Comparison of ENCODE assay signal across 1 cellular context in the genomic region with DNA sequence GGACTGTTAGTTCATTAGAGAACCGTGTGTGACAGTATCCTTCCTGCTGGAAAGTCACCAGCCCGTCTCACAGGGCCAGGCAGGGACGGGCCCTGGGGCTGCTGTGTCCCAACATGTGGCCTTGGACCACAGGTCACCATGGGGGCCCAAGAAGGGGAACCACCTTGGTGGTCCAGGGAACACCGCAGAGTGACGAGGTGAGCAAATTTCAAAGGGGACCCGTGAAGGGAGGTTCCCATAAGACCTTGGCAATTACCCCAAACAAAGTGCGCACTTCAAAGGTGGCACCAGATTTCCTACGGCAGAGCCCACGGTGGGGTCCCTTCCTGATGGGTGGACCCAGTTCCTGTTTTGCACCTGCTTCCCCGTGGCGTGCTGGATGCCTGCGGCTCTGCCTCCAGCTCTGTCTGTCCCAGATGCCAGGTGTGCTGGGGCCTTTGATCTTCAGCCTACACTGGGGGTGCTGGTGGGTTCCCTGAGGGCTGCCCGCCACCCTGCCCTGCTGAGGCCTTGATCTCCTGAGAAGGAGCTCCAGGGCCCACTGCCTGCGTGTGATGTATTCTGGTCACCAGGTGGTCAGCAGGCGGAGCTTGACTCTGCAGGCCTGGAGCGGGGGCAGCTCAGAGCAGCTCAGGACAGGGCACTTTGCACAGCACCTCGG.
A peak's percentile ranks its signal among the peaks of the same experiment; 100 is the strongest.
TF ChIP-seq lines count a peak whose summit lies in the region.

No MANE protein-coding gene starts in this region.

TF ChIP-seq in HepG2, 621 proteins besides CTCF, POLR2A, EP300 and RAD21 (continued from another document and continues in another):
- TF ChIP-seq BATF2 (CRISPR knock-in tag; IDR thresholded peaks at IDR 0.05) (no peak), ZNF550 (CRISPR knock-in tag; IDR thresholded peaks at IDR 0.05; ENCODE audit: borderline replicate concordance) (no peak), ZNF44 (CRISPR knock-in tag; IDR thresholded peaks at IDR 0.05) (no peak), ZBTB46 (CRISPR knock-in tag; IDR thresholded peaks at IDR 0.05; ENCODE audit: borderline replicate concordance) (no peak), ZNF570 (CRISPR knock-in tag; IDR thresholded peaks at IDR 0.05; ENCODE audit: borderline replicate concordance) (no peak), ZNF326 (CRISPR knock-in tag; IDR thresholded peaks at IDR 0.05; ENCODE audit: borderline replicate concordance) (0 out of 2 replicates have a peak, but pooled peaks have one; percentile 46), ZMAT3 (CRISPR knock-in tag; conservative IDR thresholded peaks at IDR 0.05) (no peak), REPIN1 (CRISPR knock-in tag; IDR thresholded peaks at IDR 0.05; ENCODE audit: borderline replicate concordance, low read depth) (peak; percentile 67; the same call in 1 of the 2 replicates), NFKBIZ (CRISPR knock-in tag; IDR thresholded peaks at IDR 0.05) (no peak), ZNF282 (IDR thresholded peaks at IDR 0.05; ENCODE audit: partially characterized antibody) (no peak), HNRNPH1 (optimal IDR thresholded peaks at IDR 0.05; ENCODE audit: low read depth, low read length) (no peak), MBD4 (IDR thresholded peaks at IDR 0.05; ENCODE audit: borderline replicate concordance, low read length) (no peak), ZNF335 (CRISPR knock-in tag; IDR thresholded peaks at IDR 0.05) (no peak), SIX4 (CRISPR knock-in tag; IDR thresholded peaks at IDR 0.05) (0 out of 2 replicates have a peak, but pooled peaks have one; percentile 14), ZNF10 (CRISPR knock-in tag; IDR thresholded peaks at IDR 0.05; ENCODE audit: borderline replicate concordance, low read depth) (no peak), ZNF841 (CRISPR knock-in tag; IDR thresholded peaks at IDR 0.05; ENCODE audit: borderline replicate concordance) (no peak), NBN (conservative IDR thresholded peaks at IDR 0.05) (no peak), RBAK (CRISPR knock-in tag; IDR thresholded peaks at IDR 0.05) (no peak), HMGXB4 (CRISPR knock-in tag; IDR thresholded peaks at IDR 0.05; ENCODE audit: borderline replicate concordance in 1 of 2, low read depth in 1 of 2) (peak; percentile 18 to 27; a peak in 1 of 4 replicates), MAFG (CRISPR knock-in tag; IDR thresholded peaks at IDR 0.05) (no peak), SMARCC2 (IDR thresholded peaks at IDR 0.05) (no peak), HOXA3 (CRISPR knock-in tag; IDR thresholded peaks at IDR 0.05) (peak; percentile 73; the same call in 1 of the 2 replicates), IKZF5 (CRISPR knock-in tag; IDR thresholded peaks at IDR 0.05) (no peak), TAF15 (IDR thresholded peaks at IDR 0.05; ENCODE audit: low read depth, low read length, poor library complexity, severe bottlenecking) (no peak), TFDP1 (CRISPR knock-in tag; IDR thresholded peaks at IDR 0.05; ENCODE audit: borderline replicate concordance) (no peak), GATAD1 (CRISPR knock-in tag; IDR thresholded peaks at IDR 0.05) (no peak), ZNF615 (CRISPR knock-in tag; IDR thresholded peaks at IDR 0.05; ENCODE audit: borderline replicate concordance) (no peak), CAMTA2 (CRISPR knock-in tag; IDR thresholded peaks at IDR 0.05; ENCODE audit: borderline replicate concordance) (0 out of 2 replicates have a peak, but pooled peaks have one; percentile 41), AGO1 (IDR thresholded peaks at IDR 0.05; ENCODE audit: low read depth, low read length, poor library complexity, severe bottlenecking) (no peak), CBX1 (IDR thresholded peaks at IDR 0.05; ENCODE audit: low read depth) (no peak), EZH2 (conservative IDR thresholded peaks at IDR 0.05; ENCODE audit: low read depth, low read length) (no peak)
- TF ChIP-seq, protein P1, sequence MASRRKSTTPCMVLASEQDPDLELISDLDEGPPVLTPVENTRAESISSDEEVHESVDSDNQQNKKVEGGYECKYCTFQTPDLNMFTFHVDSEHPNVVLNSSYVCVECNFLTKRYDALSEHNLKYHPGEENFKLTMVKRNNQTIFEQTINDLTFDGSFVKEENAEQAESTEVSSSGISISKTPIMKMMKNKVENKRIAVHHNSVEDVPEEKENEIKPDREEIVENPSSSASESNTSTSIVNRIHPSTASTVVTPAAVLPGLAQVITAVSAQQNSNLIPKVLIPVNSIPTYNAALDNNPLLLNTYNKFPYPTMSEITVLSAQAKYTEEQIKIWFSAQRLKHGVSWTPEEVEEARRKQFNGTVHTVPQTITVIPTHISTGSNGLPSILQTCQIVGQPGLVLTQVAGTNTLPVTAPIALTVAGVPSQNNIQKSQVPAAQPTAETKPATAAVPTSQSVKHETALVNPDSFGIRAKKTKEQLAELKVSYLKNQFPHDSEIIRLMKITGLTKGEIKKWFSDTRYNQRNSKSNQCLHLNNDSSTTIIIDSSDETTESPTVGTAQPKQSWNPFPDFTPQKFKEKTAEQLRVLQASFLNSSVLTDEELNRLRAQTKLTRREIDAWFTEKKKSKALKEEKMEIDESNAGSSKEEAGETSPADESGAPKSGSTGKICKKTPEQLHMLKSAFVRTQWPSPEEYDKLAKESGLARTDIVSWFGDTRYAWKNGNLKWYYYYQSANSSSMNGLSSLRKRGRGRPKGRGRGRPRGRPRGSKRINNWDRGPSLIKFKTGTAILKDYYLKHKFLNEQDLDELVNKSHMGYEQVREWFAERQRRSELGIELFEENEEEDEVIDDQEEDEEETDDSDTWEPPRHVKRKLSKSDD (CRISPR knock-in tag; IDR thresholded peaks at IDR 0.05; ENCODE audit: low read depth) = peak; percentile 65; the same call in 1 of the 2 replicates
- TF ChIP-seq, protein P2, sequence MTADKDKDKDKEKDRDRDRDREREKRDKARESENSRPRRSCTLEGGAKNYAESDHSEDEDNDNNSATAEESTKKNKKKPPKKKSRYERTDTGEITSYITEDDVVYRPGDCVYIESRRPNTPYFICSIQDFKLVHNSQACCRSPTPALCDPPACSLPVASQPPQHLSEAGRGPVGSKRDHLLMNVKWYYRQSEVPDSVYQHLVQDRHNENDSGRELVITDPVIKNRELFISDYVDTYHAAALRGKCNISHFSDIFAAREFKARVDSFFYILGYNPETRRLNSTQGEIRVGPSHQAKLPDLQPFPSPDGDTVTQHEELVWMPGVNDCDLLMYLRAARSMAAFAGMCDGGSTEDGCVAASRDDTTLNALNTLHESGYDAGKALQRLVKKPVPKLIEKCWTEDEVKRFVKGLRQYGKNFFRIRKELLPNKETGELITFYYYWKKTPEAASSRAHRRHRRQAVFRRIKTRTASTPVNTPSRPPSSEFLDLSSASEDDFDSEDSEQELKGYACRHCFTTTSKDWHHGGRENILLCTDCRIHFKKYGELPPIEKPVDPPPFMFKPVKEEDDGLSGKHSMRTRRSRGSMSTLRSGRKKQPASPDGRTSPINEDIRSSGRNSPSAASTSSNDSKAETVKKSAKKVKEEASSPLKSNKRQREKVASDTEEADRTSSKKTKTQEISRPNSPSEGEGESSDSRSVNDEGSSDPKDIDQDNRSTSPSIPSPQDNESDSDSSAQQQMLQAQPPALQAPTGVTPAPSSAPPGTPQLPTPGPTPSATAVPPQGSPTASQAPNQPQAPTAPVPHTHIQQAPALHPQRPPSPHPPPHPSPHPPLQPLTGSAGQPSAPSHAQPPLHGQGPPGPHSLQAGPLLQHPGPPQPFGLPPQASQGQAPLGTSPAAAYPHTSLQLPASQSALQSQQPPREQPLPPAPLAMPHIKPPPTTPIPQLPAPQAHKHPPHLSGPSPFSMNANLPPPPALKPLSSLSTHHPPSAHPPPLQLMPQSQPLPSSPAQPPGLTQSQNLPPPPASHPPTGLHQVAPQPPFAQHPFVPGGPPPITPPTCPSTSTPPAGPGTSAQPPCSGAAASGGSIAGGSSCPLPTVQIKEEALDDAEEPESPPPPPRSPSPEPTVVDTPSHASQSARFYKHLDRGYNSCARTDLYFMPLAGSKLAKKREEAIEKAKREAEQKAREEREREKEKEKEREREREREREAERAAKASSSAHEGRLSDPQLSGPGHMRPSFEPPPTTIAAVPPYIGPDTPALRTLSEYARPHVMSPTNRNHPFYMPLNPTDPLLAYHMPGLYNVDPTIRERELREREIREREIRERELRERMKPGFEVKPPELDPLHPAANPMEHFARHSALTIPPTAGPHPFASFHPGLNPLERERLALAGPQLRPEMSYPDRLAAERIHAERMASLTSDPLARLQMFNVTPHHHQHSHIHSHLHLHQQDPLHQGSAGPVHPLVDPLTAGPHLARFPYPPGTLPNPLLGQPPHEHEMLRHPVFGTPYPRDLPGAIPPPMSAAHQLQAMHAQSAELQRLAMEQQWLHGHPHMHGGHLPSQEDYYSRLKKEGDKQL (CRISPR knock-in tag; IDR thresholded peaks at IDR 0.05; ENCODE audit: low read depth) = no peak
- TF ChIP-seq, protein P3, sequence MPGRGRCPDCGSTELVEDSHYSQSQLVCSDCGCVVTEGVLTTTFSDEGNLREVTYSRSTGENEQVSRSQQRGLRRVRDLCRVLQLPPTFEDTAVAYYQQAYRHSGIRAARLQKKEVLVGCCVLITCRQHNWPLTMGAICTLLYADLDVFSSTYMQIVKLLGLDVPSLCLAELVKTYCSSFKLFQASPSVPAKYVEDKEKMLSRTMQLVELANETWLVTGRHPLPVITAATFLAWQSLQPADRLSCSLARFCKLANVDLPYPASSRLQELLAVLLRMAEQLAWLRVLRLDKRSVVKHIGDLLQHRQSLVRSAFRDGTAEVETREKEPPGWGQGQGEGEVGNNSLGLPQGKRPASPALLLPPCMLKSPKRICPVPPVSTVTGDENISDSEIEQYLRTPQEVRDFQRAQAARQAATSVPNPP (CRISPR knock-in tag; IDR thresholded peaks at IDR 0.05) = no peak
- TF ChIP-seq, protein P4, sequence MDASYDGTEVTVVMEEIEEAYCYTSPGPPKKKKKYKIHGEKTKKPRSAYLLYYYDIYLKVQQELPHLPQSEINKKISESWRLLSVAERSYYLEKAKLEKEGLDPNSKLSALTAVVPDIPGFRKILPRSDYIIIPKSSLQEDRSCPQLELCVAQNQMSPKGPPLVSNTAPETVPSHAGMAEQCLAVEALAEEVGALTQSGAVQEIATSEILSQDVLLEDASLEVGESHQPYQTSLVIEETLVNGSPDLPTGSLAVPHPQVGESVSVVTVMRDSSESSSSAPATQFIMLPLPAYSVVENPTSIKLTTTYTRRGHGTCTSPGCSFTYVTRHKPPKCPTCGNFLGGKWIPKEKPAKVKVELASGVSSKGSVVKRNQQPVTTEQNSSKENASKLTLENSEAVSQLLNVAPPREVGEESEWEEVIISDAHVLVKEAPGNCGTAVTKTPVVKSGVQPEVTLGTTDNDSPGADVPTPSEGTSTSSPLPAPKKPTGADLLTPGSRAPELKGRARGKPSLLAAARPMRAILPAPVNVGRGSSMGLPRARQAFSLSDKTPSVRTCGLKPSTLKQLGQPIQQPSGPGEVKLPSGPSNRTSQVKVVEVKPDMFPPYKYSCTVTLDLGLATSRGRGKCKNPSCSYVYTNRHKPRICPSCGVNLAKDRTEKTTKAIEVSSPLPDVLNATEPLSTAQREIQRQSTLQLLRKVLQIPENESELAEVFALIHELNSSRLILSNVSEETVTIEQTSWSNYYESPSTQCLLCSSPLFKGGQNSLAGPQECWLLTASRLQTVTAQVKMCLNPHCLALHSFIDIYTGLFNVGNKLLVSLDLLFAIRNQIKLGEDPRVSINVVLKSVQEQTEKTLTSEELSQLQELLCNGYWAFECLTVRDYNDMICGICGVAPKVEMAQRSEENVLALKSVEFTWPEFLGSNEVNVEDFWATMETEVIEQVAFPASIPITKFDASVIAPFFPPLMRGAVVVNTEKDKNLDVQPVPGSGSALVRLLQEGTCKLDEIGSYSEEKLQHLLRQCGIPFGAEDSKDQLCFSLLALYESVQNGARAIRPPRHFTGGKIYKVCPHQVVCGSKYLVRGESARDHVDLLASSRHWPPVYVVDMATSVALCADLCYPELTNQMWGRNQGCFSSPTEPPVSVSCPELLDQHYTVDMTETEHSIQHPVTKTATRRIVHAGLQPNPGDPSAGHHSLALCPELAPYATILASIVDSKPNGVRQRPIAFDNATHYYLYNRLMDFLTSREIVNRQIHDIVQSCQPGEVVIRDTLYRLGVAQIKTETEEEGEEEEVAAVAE (CRISPR knock-in tag; IDR thresholded peaks at IDR 0.05; ENCODE audit: borderline replicate concordance) = no peak
